ENCODE assay signal across 12 cellular contexts in genomic region chr17:46056800-46057304, GRCh38. TPM values are rescaled to one million over a fixed set of nuclear protein-coding genes. Genes with fewer than 3 reads are reported as not detected.
DNase-seq lines count a peak whose midpoint lies in the region; ATAC-seq, FAIRE-seq and TF ChIP-seq lines count a peak whose summit lies in the region.
"Had no signal": no experiment of that assay in that cellular context is flagged by ENCODE, and none has a peak within 500 bp of the region (broad histone marks: within the 10 kb centered on the region; RNA-seq: fewer than 3 reads in every experiment).

No MANE protein-coding gene starts in this region.

- no peak overlapping the region; the same call in 2 of the 3 replicates for H3K4me3 Mint-ChIP-seq in GM23338

- no peaks in the 10 kb centered on the region for H3K9me3 Mint-ChIP-seq in GM23338

- CTCF ChIA-PET in PC-9 (lab: Charles Lee): interaction anchor here (1.1 to 1.4 kb wide), 2 partner anchors 136 to 156 kb away, joined by 4 read pairs; partner anchors contain the start of gene KANSL1

- H3K9ac ChIP-seq in fibroblast of lung (ENCODE audit: insufficient read depth, low read length) (no peak overlapping the region), skeletal muscle satellite cell (ENCODE audit: low read depth, low read length) (peak overlapping the region; percentile 4), kidney (ENCODE audit: low read length in 2 of 2) (no peak overlapping the region)

- intact Hi-C loops in PC-9 (cut with micrococcal nuclease; ENCODE audit: unreplicated experiment): no loop called here
- intact Hi-C loops in kidney (cut with DNase I): no loop called here

- H3K36me3 ChIP-seq in GM23338 (ENCODE audit: insufficient read depth) (no peaks in the 10 kb centered on the region; the same call in 1 of the 2 replicates), PC-9 (ENCODE audit: low read depth) (peaks cover 23% of the 10 kb centered on the region), fibroblast of lung (ENCODE audit: control insufficient read depth, insufficient read depth, low read length) (no peaks in the 10 kb centered on the region), skeletal muscle satellite cell (ENCODE audit: insufficient read depth, low read length) (no peaks in the 10 kb centered on the region), kidney (ENCODE audit: control insufficient read depth in 1 of 2, insufficient read depth in 2 of 2, low read length in 2 of 2) (peaks cover 0 to 2% of the 10 kb centered on the region in 2 donors)

- H3K27me3 Mint-ChIP-seq in GM23338 (ENCODE audit: insufficient read depth, low read depth, poor library complexity): peaks cover 10% of the 10 kb centered on the region

- TF ChIP-seq CTCF in GM23338 (conservative IDR thresholded peaks at IDR 0.05; ENCODE audit: low read depth in 2 of 2) (no peak), PC-9 (conservative IDR thresholded peaks at IDR 0.05) (no peak), fibroblast of lung (conservative IDR thresholded peaks at IDR 0.05 in 1 of 2, IDR thresholded peaks at IDR 0.05 in 1 of 2; ENCODE audit: low read depth in 1 of 2, low read length in 2 of 2) (no peak), kidney (IDR thresholded peaks at IDR 0.05; ENCODE audit: borderline replicate concordance, extremely low read depth, insufficient read depth) (no peak)

- peak overlapping the region; percentile 30; the same call in 1 of the 2 replicates for H3K27ac ChIP-seq in GM23338 (ENCODE audit: low read depth)
- H3K27ac ChIP-seq in PC-9: peak overlapping the region; percentile 23; the same call in 1 of the 2 replicates
- no peak overlapping the region for H3K27ac ChIP-seq in fibroblast of lung (ENCODE audit: insufficient read depth, low read length)
- no peak overlapping the region for H3K27ac ChIP-seq in kidney (ENCODE audit: low read depth in 2 of 2, low read length in 2 of 2)
- H3K27ac ChIP-seq: heart right ventricle had no signal

- H3K4me2 ChIP-seq in GM23338 (no peak overlapping the region), PC-9 (no peak overlapping the region), fibroblast of lung (ENCODE audit: extremely low read depth, insufficient read depth, low read length) (no peak overlapping the region), skeletal muscle satellite cell (ENCODE audit: low read length) (peak overlapping the region; percentile 10)

- H3K4me3 ChIP-seq in GM23338 (no peak overlapping the region), PC-9 (no peak overlapping the region), fibroblast of lung (replicated peaks in 1 of 4; ENCODE audit: control extremely low read depth in 1 of 4, insufficient read depth in 1 of 4, low read depth in 3 of 4, low read length in 4 of 4) (no peak overlapping the region), skeletal muscle satellite cell (ENCODE audit: low read length) (no peak overlapping the region), kidney (ENCODE audit: low read length in 2 of 2) (no peak overlapping the region)
- H3K4me3 ChIP-seq: heart right ventricle, SK-N-MC had no signal

- peaks cover 47% of the 10 kb centered on the region for H3K36me3 Mint-ChIP-seq in GM23338 (ENCODE audit: low read depth)

- peaks cover 19% of the 10 kb centered on the region for H3K4me1 ChIP-seq in GM23338 (ENCODE audit: insufficient read depth)
- H3K4me1 ChIP-seq in PC-9 (replicated peaks; ENCODE audit: insufficient read depth): peaks cover 12% of the 10 kb centered on the region
- H3K4me1 ChIP-seq in fibroblast of lung (ENCODE audit: control insufficient read depth, extremely low read depth, insufficient read depth, low read length): peaks cover 2% of the 10 kb centered on the region
- H3K4me1 ChIP-seq in skeletal muscle satellite cell (ENCODE audit: control insufficient read depth, insufficient read depth, low read length): peaks cover 29% of the 10 kb centered on the region
- peaks cover 0 to 15% of the 10 kb centered on the region in 2 donors for H3K4me1 ChIP-seq in kidney (ENCODE audit: control insufficient read depth in 1 of 2, insufficient read depth in 1 of 2, low read depth in 1 of 2, low read length in 2 of 2)

- H3K27ac Mint-ChIP-seq in GM23338: peak overlapping the region; percentile 87

- peaks cover 35% of the 10 kb centered on the region for H3K4me1 Mint-ChIP-seq in GM23338

- H3K79me2 ChIP-seq in GM23338 (replicated peaks; ENCODE audit: insufficient read depth) (peaks cover 69% of the 10 kb centered on the region), PC-9 (ENCODE audit: low read depth) (peaks cover 6% of the 10 kb centered on the region; the same call in 1 of the 2 replicates), fibroblast of lung (ENCODE audit: control insufficient read depth, insufficient read depth, low read length) (peaks cover 5% of the 10 kb centered on the region)

- no peaks in the 10 kb centered on the region for H3K9me2 ChIP-seq in GM23338 (ENCODE audit: insufficient read depth)
- no peaks in the 10 kb centered on the region for H3K9me2 ChIP-seq in PC-9 (ENCODE audit: insufficient read depth)

- H2AFZ ChIP-seq in GM23338: no peak overlapping the region
- H2AFZ ChIP-seq in PC-9: no peak overlapping the region
- no peak overlapping the region for H2AFZ ChIP-seq in fibroblast of lung (ENCODE audit: low read length)

- no TSS peak for BruUV-seq in PC-9 (replicated peaks; lab: Mats Ljungman, UMichigan)

- no peaks in the 10 kb centered on the region for H3K9me3 ChIP-seq in PC-9 (ENCODE audit: insufficient read depth, low read depth)
- H3K9me3 ChIP-seq in fibroblast of lung (ENCODE audit: control insufficient read depth, insufficient read depth, low read depth, low read length): no peaks in the 10 kb centered on the region
- H3K9me3 ChIP-seq in skeletal muscle satellite cell (replicated peaks; ENCODE audit: low read length): no peaks in the 10 kb centered on the region
- no peaks in the 10 kb centered on the region for H3K9me3 ChIP-seq in kidney (ENCODE audit: control insufficient read depth in 1 of 2, low read length in 2 of 2)
- H3K9me3 ChIP-seq: heart right ventricle had no signal

- ATAC-seq in GM23338 (peak; percentile 36), GM19023 (IDR thresholded peaks at IDR 0.05; ENCODE audit: unreplicated experiment) (no peak)

- H3F3A ChIP-seq in GM23338 (replicated peaks; ENCODE audit: low read depth) (no peaks in the 10 kb centered on the region), PC-9 (ENCODE audit: insufficient read depth, low read depth) (peaks cover 26% of the 10 kb centered on the region; the same call in 1 of the 2 replicates)

- no peak for FAIRE-seq in kidney (lab: Jason Lieb, UNC)

- POLR2A ChIA-PET in PC-9 (lab: Charles Lee; ENCODE audit: unreplicated experiment): interaction anchor here (0.6 kb wide), 1 partner anchor 1591 kb away, joined by 3 read pairs; no protein-coding TSS in a partner anchor

- DNase-seq in GM23338 (ENCODE audit: low spot score): peak; percentile 53
- peak in 1 of 2 experiments; percentile 48 for DNase-seq in PC-9
- DNase-seq in fibroblast of lung (ENCODE audit: low read depth in 2 of 2): peak; percentile 75 to 77
- no peak for DNase-seq in NCI-H128 (lab: John Stamatoyannopoulos, UW; ENCODE audit: unreplicated experiment)
- DNase-seq in activated naive CD4-positive, alpha-beta T cell treated with Interleukin-2 at 50 U/mL for 16 hours: no peak
- DNase-seq in kidney: no peak
- DNase-seq: heart right ventricle, NCI-H1092 treated with DMSO at 0.1 percent for 48 hours, posterior cingulate gyrus had no signal

- no peaks in the 10 kb centered on the region for H3K27me3 ChIP-seq in GM23338 (ENCODE audit: insufficient read depth)
- H3K27me3 ChIP-seq in PC-9 (ENCODE audit: insufficient read depth, low read depth): no peaks in the 10 kb centered on the region
- no peaks in the 10 kb centered on the region for H3K27me3 ChIP-seq in fibroblast of lung (ENCODE audit: control insufficient read depth, insufficient read depth, low read length)
- no peaks in the 10 kb centered on the region for H3K27me3 ChIP-seq in skeletal muscle satellite cell (ENCODE audit: control insufficient read depth, insufficient read depth, low read length)
- H3K27me3 ChIP-seq: heart right ventricle had no signal

- H4K20me1 ChIP-seq in GM23338 (replicated peaks; ENCODE audit: insufficient read depth): peaks cover 18% of the 10 kb centered on the region
- H4K20me1 ChIP-seq in PC-9 (ENCODE audit: insufficient read depth): peaks cover 21% of the 10 kb centered on the region
- H4K20me1 ChIP-seq in fibroblast of lung (ENCODE audit: control insufficient read depth, extremely low read depth, insufficient read depth, low read length): no peaks in the 10 kb centered on the region

RNA-seq across cellular contexts. Expression of gene STH, which starts 57.8 kb away (rescaled TPM):
- not detected in 2 replicates for total RNA-seq in GM23338 (2014; rRNA removed; shearing (Covaris generic))
- polyA plus RNA-seq in GM23338 (2016; fragmentation: Nextera tagmentation; extraction: Ambion mirVana) (0.55 TPM in 1 of 2 replicates, not detected in the other), fibroblast of lung (not detected in 2 replicates), kidney (ENCODE audit: insufficient read depth, low read depth, low replicate concordance) (not detected)
- total RNA-seq in PC-9 (2021) (not detected in 2 replicates), fibroblast of lung (not detected in 2 replicates), kidney (not detected)
- not detected in 2 replicates for polyA plus RNA-seq in fibroblast of lung (2012)
- polyA minus RNA-seq in fibroblast of lung (ENCODE audit: low replicate concordance): not detected in 2 replicates
- not detected in 2 replicates for total RNA-seq in skeletal muscle satellite cell (2012; rRNA removed)
- total RNA-seq: heart right ventricle had no signal
- polyA plus RNA-seq: heart right ventricle had no signal

Comparison
In these comparisons a context has a peak if more than half of its experiments do, and no peak if none do; other contexts are left out.
1. DNase-seq: peak in GM23338 (single experiment) and fibroblast of lung (2 of 2); none in NCI-H128 (single experiment), activated naive CD4-positive, alpha-beta T cell treated with Interleukin-2 at 50 U/mL for 16 hours (single experiment) and kidney (single experiment).
2. H3K27ac ChIP-seq: peak in GM23338 (single experiment) and PC-9 (single experiment); none in fibroblast of lung (single experiment) and kidney (0 of 2).